In genomic region chr4:1399508-1400190, GRCh38 we compare ENCODE assay signal across 24 cellular contexts. TPM values are rescaled to one million over a fixed set of nuclear protein-coding genes. Genes with fewer than 3 reads are reported as not detected.
DNase-seq lines count a peak whose midpoint lies in the region; ATAC-seq and TF ChIP-seq lines count a peak whose summit lies in the region.
"Had no signal": no experiment of that assay in that cellular context is flagged by ENCODE, and none has a peak within 500 bp of the region (broad histone marks: within the 10 kb centered on the region; RNA-seq: fewer than 3 reads in every experiment).

No MANE protein-coding gene starts in this region.

- POLR2A ChIA-PET in Panc1 (lab: Charles Lee) = no interaction called here
- POLR2A ChIA-PET in CD8-positive, alpha-beta T cell (lab: Charles Lee) = no interaction called here

- no peaks in the 10 kb centered on the region for H3K9me3 Mint-ChIP-seq in CD8-positive, alpha-beta T cell

- in situ Hi-C loops in Panc1 (cut with HindIII; ENCODE audit: low pct_unique_long_range_greater_than_20kb, low sequenced_read_pairs) = no loop called here

- H3K27ac ChIP-seq in right cardiac atrium (ENCODE audit: low read length) = no peak overlapping the region
- no peak overlapping the region for H3K27ac ChIP-seq in Panc1 (ENCODE audit: low read length)
- no peak overlapping the region for H3K27ac ChIP-seq in CD8-positive, alpha-beta T cell (ENCODE audit: low read depth, low read length)
- H3K27ac ChIP-seq: epithelial cell of prostate, pancreas, thoracic aorta had no signal

- ATAC-seq in right cardiac atrium = no peak
- ATAC-seq in left cardiac atrium = no peak
- peak; percentile 43; the same call in 1 of the 2 replicates for ATAC-seq in Panc1
- no peak for ATAC-seq in CD8-positive, alpha-beta T cell
- ATAC-seq: pancreas; stimulated activated naive B cell treated with anti-CD40 and anti-IgM and Interleukin-4, amounts not matched to agents 10 μg/mL and 1 μg/mL and 100 μg/mL, for 72 hours had no signal

- no peak for TF ChIP-seq CTCF in Panc1 (IDR thresholded peaks at IDR 0.05)
- no peak for TF ChIP-seq CTCF in CD8-positive, alpha-beta T cell (IDR thresholded peaks at IDR 0.05)

- H3K27me3 Mint-ChIP-seq in CD8-positive, alpha-beta T cell (ENCODE audit: low read depth) = peaks cover 7% of the 10 kb centered on the region

- DNase-seq in right cardiac atrium = peak; percentile 1 to 31 (median 30)
- no peak for DNase-seq in left cardiac atrium
- DNase-seq in Panc1 (ENCODE audit: low read depth, low spot score) = no peak
- DNase-seq in mesenteric fat pad (ENCODE audit: low spot score) = peak; percentile 72
- no peak for DNase-seq in CD8-positive, alpha-beta T cell
- DNase-seq in SIG-M5 treated with dmso at 0.1 percent for 504 hours (lab: John Stamatoyannopoulos, UW; ENCODE audit: unreplicated experiment) = no peak
- DNase-seq in stimulated activated CD4-positive, alpha-beta T cell treated with anti-CD3 and anti-CD28 coated beads, Interleukin-2, amount 100 ng/mL, for 48 hours = no peak
- DNase-seq: activated CD4-positive, alpha-beta T cell treated with anti-CD3 and anti-CD28 coated beads, Interleukin-2, amount 10 ng/mL, durations not matched to agents 7 days and 5 days; activated naive CD4-positive, alpha-beta T cell; caudate nucleus; DMS79 treated with DMSO at 0.1 percent for 48 hours; HCEC 1CT; mesenchymal stem cell; naive B cell; NCI-H1436; NCI-H524; SHP77; stimulated activated naive B cell treated with anti-CD40 and anti-IgM and Interleukin-4, amounts not matched to agents 10 μg/mL and 1 μg/mL and 100 μg/mL, for 72 hours had no signal

- intact Hi-C loops in right cardiac atrium (cut with DNase I) = no loop called here
- intact Hi-C loops in left cardiac atrium (cut with DNase I) = no loop called here
- intact Hi-C loops in Panc1 (cut with micrococcal nuclease; ENCODE audit: unreplicated experiment) = no loop called here
- intact Hi-C loops in CD8-positive, alpha-beta T cell (cut with DNase I, micrococcal nuclease) = no loop called here

- peaks cover 3% of the 10 kb centered on the region for H3K36me3 Mint-ChIP-seq in CD8-positive, alpha-beta T cell

- H3K4me3 ChIP-seq in right cardiac atrium (ENCODE audit: low read length) (no peak overlapping the region), Panc1 (ENCODE audit: low read depth in 2 of 2, low read length in 2 of 2) (peak overlapping the region in 1 of 2 experiments; percentile 14; a peak in 1 of 4 replicates)
- H3K4me3 ChIP-seq in CD8-positive, alpha-beta T cell (ENCODE audit: low read depth, low read length) = no peak overlapping the region
- H3K4me3 ChIP-seq: pancreas, thoracic aorta had no signal

- H3K36me3 ChIP-seq in Panc1 (ENCODE audit: control insufficient read depth, insufficient read depth, low read length) = no peaks in the 10 kb centered on the region
- no peaks in the 10 kb centered on the region for H3K36me3 ChIP-seq in CD8-positive, alpha-beta T cell (ENCODE audit: insufficient read depth, low read length)
- H3K36me3 ChIP-seq: pancreas had no signal

- H3K27ac Mint-ChIP-seq in CD8-positive, alpha-beta T cell = no peak overlapping the region
- H3K27ac Mint-ChIP-seq: naive B cell; stimulated activated naive B cell treated with anti-CD40 and anti-IgM and Interleukin-4, amounts not matched to agents 10 μg/mL and 1 μg/mL and 100 μg/mL, for 72 hours had no signal

- no peak overlapping the region for H3K4me3 Mint-ChIP-seq in CD8-positive, alpha-beta T cell
- H3K4me3 Mint-ChIP-seq: activated CD4-positive, alpha-beta T cell treated with anti-CD3 and anti-CD28 coated beads, Interleukin-2, amount 10 ng/mL, durations not matched to agents 7 days and 5 days; naive B cell; stimulated activated naive B cell treated with anti-CD40 and anti-IgM and Interleukin-4, amounts not matched to agents 10 μg/mL and 1 μg/mL and 100 μg/mL, for 72 hours had no signal

- no peaks in the 10 kb centered on the region for H3K27me3 ChIP-seq in right cardiac atrium (ENCODE audit: control insufficient read depth, insufficient read depth)
- H3K27me3 ChIP-seq in Panc1 (ENCODE audit: control insufficient read depth, insufficient read depth, low read length) = no peaks in the 10 kb centered on the region
- peaks cover 14% of the 10 kb centered on the region for H3K27me3 ChIP-seq in CD8-positive, alpha-beta T cell (ENCODE audit: insufficient read depth, low read length)

- H3K9me3 ChIP-seq in right cardiac atrium (ENCODE audit: control insufficient read depth, low read length) (no peaks in the 10 kb centered on the region), Panc1 (ENCODE audit: control insufficient read depth, insufficient read depth, low read depth, low read length) (no peaks in the 10 kb centered on the region)
- H3K9me3 ChIP-seq in CD8-positive, alpha-beta T cell (ENCODE audit: low read length) = peaks cover 4% of the 10 kb centered on the region
- H3K9me3 ChIP-seq: pancreas had no signal

- H3K4me1 Mint-ChIP-seq in CD8-positive, alpha-beta T cell (ENCODE audit: low read depth) = peaks cover 1% of the 10 kb centered on the region
- H3K4me1 Mint-ChIP-seq: activated CD4-positive, alpha-beta T cell treated with anti-CD3 and anti-CD28 coated beads, Interleukin-2, amount 10 ng/mL, durations not matched to agents 7 days and 5 days had no signal

- BruUV-seq in Panc1 (replicated peaks; lab: Mats Ljungman, UMichigan) = no TSS peak

- H3K4me1 ChIP-seq in right cardiac atrium (ENCODE audit: control insufficient read depth, insufficient read depth, low read length) (no peaks in the 10 kb centered on the region), Panc1 (ENCODE audit: control insufficient read depth, insufficient read depth, low read length) (no peaks in the 10 kb centered on the region)
- H3K4me1 ChIP-seq in CD8-positive, alpha-beta T cell (ENCODE audit: insufficient read depth, low read length) = peaks cover 4% of the 10 kb centered on the region

- CTCF ChIA-PET in Panc1 (lab: Charles Lee) = no interaction called here
- CTCF ChIA-PET in CD8-positive, alpha-beta T cell (lab: Charles Lee) = no interaction called here

- 87% methylated on average over 15 of the region's 15 CpGs for WGBS in right cardiac atrium

RNA-seq across cellular contexts. Expression of gene NKX1-1, which starts 6.6 kb away (rescaled TPM):
- total RNA-seq in right cardiac atrium (not detected), left cardiac atrium (not detected), Panc1 (2021; ENCODE audit: unreplicated experiment) (not detected), mesenteric fat pad (not detected)
- polyA plus RNA-seq in right cardiac atrium = not detected
- not detected for polyA plus RNA-seq in Panc1 (2012; ENCODE audit: insufficient read length)
- total RNA-seq in CD8-positive, alpha-beta T cell = not detected
- total RNA-seq: activated CD4-positive, alpha-beta T cell treated with anti-CD3 and anti-CD28 coated beads, Interleukin-2, amount 10 ng/mL, durations not matched to agents 7 days and 5 days; frontal cortex; kidney epithelial cell; pancreas; T-helper 1 cell treated with Interleukin-12 subunit alpha and Interleukin-12 subunit beta and Interleukin-4 antibody, amounts not matched to agents 30 ng/mL and 1 ng/mL, for 36 hours; thoracic aorta had no signal
- polyA plus RNA-seq: pancreas had no signal

RNA-seq across cellular contexts. Expression of gene UVSSA, which starts 52.6 kb away (rescaled TPM):
- total RNA-seq in right cardiac atrium (1 to 10 TPM; 7.7 to 8.8 (median 8.5) TPM), left cardiac atrium (1 to 10 TPM; 7.9 to 8.4 TPM), Panc1 (2021; ENCODE audit: unreplicated experiment) (23.4 TPM), mesenteric fat pad (19.0 TPM)
- polyA plus RNA-seq in right cardiac atrium = 5.0 TPM
- polyA plus RNA-seq in Panc1 (2012; ENCODE audit: insufficient read length) = 19.6 TPM
- total RNA-seq in CD8-positive, alpha-beta T cell = 10 to 100 TPM; 27.3 to 27.5 TPM

Comparison
In these comparisons a context has a peak if more than half of its experiments do, and no peak if none do; other contexts are left out.
1. DNase-seq: peak in right cardiac atrium (3 of 3) and mesenteric fat pad (single experiment); none in left cardiac atrium (single experiment), Panc1 (single experiment), CD8-positive, alpha-beta T cell (0 of 7), SIG-M5 treated with dmso at 0.1 percent for 504 hours (single experiment) and stimulated activated CD4-positive, alpha-beta T cell treated with anti-CD3 and anti-CD28 coated beads, Interleukin-2, amount 100 ng/mL, for 48 hours (0 of 2).